ENCODE assay signal across 14 cellular contexts in genomic region chr22:17205432-17205831, GRCh38. TPM values are rescaled to one million over a fixed set of nuclear protein-coding genes. Genes with fewer than 3 reads are reported as not detected.
DNase-seq lines count a peak whose midpoint lies in the region; ATAC-seq and TF ChIP-seq lines count a peak whose summit lies in the region.
"Had no signal": no experiment of that assay in that cellular context is flagged by ENCODE, and none has a peak within 500 bp of the region (broad histone marks: within the 10 kb centered on the region; RNA-seq: fewer than 3 reads in every experiment).

No MANE protein-coding gene starts in this region.

- H3K4me1 ChIP-seq in OCI-LY7 (ENCODE audit: insufficient read depth, low read length, poor library complexity, severe bottlenecking) (peaks cover 3% of the 10 kb centered on the region), osteoblast (ENCODE audit: insufficient read depth, low read length) (no peaks in the 10 kb centered on the region)
- H3K4me1 ChIP-seq: breast epithelium, esophagus muscularis mucosa had no signal

- BruUV-seq in OCI-LY7 (replicated peaks; lab: Mats Ljungman, UMichigan), result no TSS peak

- POLR2A ChIA-PET in OCI-LY7 (lab: Charles Lee), result interaction anchor here (0.6 to 0.9 kb wide), 4 partner anchors 16 to 335 kb away, joined by 3 to 6 read pairs (median 4); no protein-coding TSS in a partner anchor

- H3K79me2 ChIP-seq in OCI-LY7 (ENCODE audit: insufficient read depth, low read depth, low read length), result no peaks in the 10 kb centered on the region
- H3K79me2 ChIP-seq in osteoblast (ENCODE audit: insufficient read depth, low read length), result no peaks in the 10 kb centered on the region

- H4K20me1 ChIP-seq in OCI-LY7 (ENCODE audit: insufficient read depth, low read length), result no peaks in the 10 kb centered on the region
- no peaks in the 10 kb centered on the region for H4K20me1 ChIP-seq in osteoblast (ENCODE audit: insufficient read depth, low read length)

- no peak overlapping the region for H3K4me2 ChIP-seq in OCI-LY7 (ENCODE audit: low read length)
- H3K4me2 ChIP-seq in osteoblast (ENCODE audit: insufficient read depth, low read length), result no peak overlapping the region

- no peak overlapping the region for H3K4me3 ChIP-seq in OCI-LY7 (ENCODE audit: low read depth, low read length, poor library complexity, severe bottlenecking)
- H3K4me3 ChIP-seq in osteoblast (ENCODE audit: insufficient read depth, low read length), result no peak overlapping the region
- H3K4me3 ChIP-seq: breast epithelium, esophagus muscularis mucosa, HAP-1 had no signal

- CTCF ChIA-PET in OCI-LY7 (lab: Charles Lee; ENCODE audit: unreplicated experiment), result interaction anchor here (0.6 to 1.4 kb wide), 4 partner anchors 32 to 296 kb away, joined by 3 to 9 read pairs (median 3); no protein-coding TSS in a partner anchor

- peak; percentile 34; the same call in 1 of the 2 replicates for TF ChIP-seq CTCF in LNCAP (IDR thresholded peaks at IDR 0.05)
- TF ChIP-seq CTCF in OCI-LY7 (conservative IDR thresholded peaks at IDR 0.05; ENCODE audit: low read length), result peak; percentile 72
- TF ChIP-seq CTCF in osteoblast (IDR thresholded peaks at IDR 0.05; ENCODE audit: extremely low read depth, low read depth, low read length), result no peak

- H3K9me2 ChIP-seq in OCI-LY7 (ENCODE audit: insufficient read depth, low read length), result no peaks in the 10 kb centered on the region

- H2AFZ ChIP-seq in OCI-LY7 (ENCODE audit: low read length) (no peak overlapping the region), osteoblast (ENCODE audit: low read length) (no peak overlapping the region)

- intact Hi-C loops in OCI-LY7 (cut with micrococcal nuclease; ENCODE audit: unreplicated experiment), result loop anchor here (1.0 to 10.0 kb wide), 2 partner anchors 131 to 296 kb away; no protein-coding TSS in a partner anchor

- H3K36me3 ChIP-seq in OCI-LY7 (ENCODE audit: insufficient read depth, low read length) (no peaks in the 10 kb centered on the region), osteoblast (ENCODE audit: insufficient read depth, low read length) (no peaks in the 10 kb centered on the region)
- H3K36me3 ChIP-seq: breast epithelium, esophagus muscularis mucosa, HAP-1 had no signal

- H3K9me3 ChIP-seq in OCI-LY7 (ENCODE audit: low read length), result no peaks in the 10 kb centered on the region
- H3K9me3 ChIP-seq in osteoblast (ENCODE audit: low read depth, low read length), result no peaks in the 10 kb centered on the region
- H3K9me3 ChIP-seq: breast epithelium, esophagus muscularis mucosa, HAP-1 had no signal

- peak; percentile 58 for DNase-seq in DMS53 (lab: John Stamatoyannopoulos, UW)
- DNase-seq in DMS53 treated with DMSO at 0.1 percent for 48 hours (lab: John Stamatoyannopoulos, UW; ENCODE audit: unreplicated experiment), result no peak
- peak; percentile 55 for DNase-seq in OCI-LY7 (ENCODE audit: low spot score)
- DNase-seq in osteoblast (ENCODE audit: insufficient read length, low spot score, missing footprints), result peak; percentile 31
- DNase-seq in stimulated activated CD4-positive, alpha-beta T cell treated with anti-CD3 and anti-CD28 coated beads, Interleukin-1b, Interleukin-23, amount 100 ng/mL, for 48 hours, result no peak
- DNase-seq: activated T-cell treated with anti-CD3 and anti-CD28 coated beads, Interleukin-2, amount 50 U/mL, for 72 hours had no signal

- no peaks in the 10 kb centered on the region for H3K27me3 ChIP-seq in osteoblast (ENCODE audit: insufficient read depth, low read length)
- H3K27me3 ChIP-seq: breast epithelium had no signal

- H3K27ac ChIP-seq in OCI-LY7 (ENCODE audit: low read depth, low read length, poor library complexity, severe bottlenecking) (no peak overlapping the region), osteoblast (ENCODE audit: low read depth, low read length) (no peak overlapping the region)
- H3K27ac ChIP-seq: breast epithelium, esophagus muscularis mucosa, RWPE1 had no signal

- ATAC-seq in GM21528 (IDR thresholded peaks at IDR 0.05; ENCODE audit: low FRiP score, unreplicated experiment) (no peak), GM18868 (IDR thresholded peaks at IDR 0.05; ENCODE audit: unreplicated experiment) (no peak)
- ATAC-seq: activated T-cell treated with anti-CD3 and anti-CD28 coated beads, Interleukin-2, amount 50 U/mL, for 72 hours had no signal

RNA-seq across cellular contexts. Expression of gene ADA2, which starts 13.8 kb away (rescaled TPM):
- total RNA-seq in OCI-LY7 (2014; rRNA removed; shearing (Covaris generic)), result 16.5 and 19.6 TPM in 2 replicates
- total RNA-seq in OCI-LY7 (2022) (42.8 and 49.5 TPM in 2 replicates), osteoblast (0.29 and 2.2 TPM in 2 replicates)
- total RNA-seq: A172 had no signal

RNA-seq across cellular contexts. Expression of gene HDHD5, which starts 46.4 kb away (rescaled TPM):
- 77.3 and 84.6 TPM in 2 replicates for total RNA-seq in OCI-LY7 (2014; rRNA removed; shearing (Covaris generic))
- total RNA-seq in OCI-LY7 (2022) (60.3 and 77.4 TPM in 2 replicates), osteoblast (25.6 and 31.8 TPM in 2 replicates)

Comparison
In these comparisons a context has a peak if more than half of its experiments do, and no peak if none do; other contexts are left out.
1. DNase-seq: peak in DMS53 (single experiment), OCI-LY7 (single experiment) and osteoblast (single experiment); none in DMS53 treated with DMSO at 0.1 percent for 48 hours (single experiment) and stimulated activated CD4-positive, alpha-beta T cell treated with anti-CD3 and anti-CD28 coated beads, Interleukin-1b, Interleukin-23, amount 100 ng/mL, for 48 hours (single experiment).